18 cellular contexts compared by ENCODE assay signal in the genomic region with DNA sequence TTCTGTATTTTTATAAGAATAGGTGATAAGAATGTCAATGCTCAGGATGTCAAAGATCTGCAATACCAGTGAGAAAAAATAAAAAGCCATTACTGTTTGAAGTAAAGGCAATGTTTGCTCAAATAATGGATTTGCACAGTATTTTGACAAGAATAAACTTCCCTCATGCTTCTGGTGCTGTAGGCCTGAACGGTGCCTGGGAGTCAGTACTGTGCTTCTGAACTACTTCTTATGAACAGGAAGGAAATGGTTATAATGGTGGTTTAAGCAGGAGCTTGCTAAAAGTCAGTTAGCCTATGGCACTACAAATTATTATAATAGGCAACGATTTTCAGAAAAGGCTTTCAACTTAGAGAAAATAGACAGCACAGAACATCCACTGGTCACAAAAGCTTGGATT.
"Had no signal": no experiment of that assay in that cellular context is flagged by ENCODE, and none has a peak within 500 bp of the region (broad histone marks: within the 10 kb centered on the region; RNA-seq: fewer than 3 reads in every experiment).

No MANE protein-coding gene starts in this region.

- H3K27ac Mint-ChIP-seq: activated naive CD8-positive, alpha-beta T cell treated with anti-CD3 and anti-CD28 coated beads for 36 hours; activated T-helper 1 cell treated with anti-CD3 and anti-CD28 coated beads, Interleukin-12 subunit alpha, Interleukin-12 subunit beta, Interleukin-2, Interleukin-4 antibody, amounts not matched to agents 30 ng/mL and 10 ng/mL and 1 ng/mL, durations not matched to agents 14 hours and 24 hours and 36 hours; brain; stimulated activated naive CD8-positive, alpha-beta T cell treated with anti-CD3 and anti-CD28 coated beads, Interleukin-15, Interleukin-2, amounts not matched to agents 100 ng/mL and 50 ng/mL, for 24 hours; type B pancreatic cell had no signal

- DNase-seq: activated CD4-positive, alpha-beta T cell treated with anti-CD3 and anti-CD28 coated beads, Interleukin-2, amount 50 U/mL, for 1 hour; activated naive CD8-positive, alpha-beta T cell treated with anti-CD3 and anti-CD28 coated beads for 36 hours; amygdala; central memory CD4-positive, alpha-beta T cell; colonic mucosa; heart right ventricle; left cardiac atrium; lower lobe of right lung; ovary; sigmoid colon; spleen had no signal

- H3K4me3 Mint-ChIP-seq: activated naive CD8-positive, alpha-beta T cell treated with anti-CD3 and anti-CD28 coated beads for 36 hours; activated T-helper 1 cell treated with anti-CD3 and anti-CD28 coated beads, Interleukin-12 subunit alpha, Interleukin-12 subunit beta, Interleukin-2, Interleukin-4 antibody, amounts not matched to agents 30 ng/mL and 10 ng/mL and 1 ng/mL, durations not matched to agents 14 hours and 24 hours and 36 hours; brain; neural crest cell; stimulated activated naive CD8-positive, alpha-beta T cell treated with anti-CD3 and anti-CD28 coated beads, Interleukin-15, Interleukin-2, amounts not matched to agents 100 ng/mL and 50 ng/mL, for 24 hours; type B pancreatic cell had no signal

- H3K27me3 Mint-ChIP-seq: activated naive CD8-positive, alpha-beta T cell treated with anti-CD3 and anti-CD28 coated beads for 36 hours; stimulated activated naive CD8-positive, alpha-beta T cell treated with anti-CD3 and anti-CD28 coated beads, Interleukin-15, Interleukin-2, amounts not matched to agents 100 ng/mL and 50 ng/mL, for 24 hours; type B pancreatic cell had no signal

- H3K36me3 Mint-ChIP-seq: activated naive CD8-positive, alpha-beta T cell treated with anti-CD3 and anti-CD28 coated beads for 36 hours; brain; type B pancreatic cell had no signal

- FAIRE-seq: endometrium had no signal

- H3K4me1 Mint-ChIP-seq: activated naive CD8-positive, alpha-beta T cell treated with anti-CD3 and anti-CD28 coated beads for 36 hours; brain; neural crest cell had no signal

- ATAC-seq: gastroesophageal sphincter, heart right ventricle, left cardiac atrium had no signal

- H3K9me3 Mint-ChIP-seq: type B pancreatic cell had no signal
